10 cellular contexts compared by ENCODE assay signal in genomic region chr22:28909375-28909774, GRCh38. TPM values are rescaled to one million over a fixed set of nuclear protein-coding genes. Genes with fewer than 3 reads are reported as not detected.
A peak's percentile ranks its signal among the peaks of the same experiment; 100 is the strongest.
DNase-seq lines count a peak whose midpoint lies in the region; ATAC-seq lines count a peak whose summit lies in the region.
"Had no signal": no experiment of that assay in that cellular context is flagged by ENCODE, and none has a peak within 500 bp of the region (broad histone marks: within the 10 kb centered on the region; RNA-seq: fewer than 3 reads in every experiment).

No MANE protein-coding gene starts in this region.

- CTCF ChIA-PET in activated CD4-positive, alpha-beta T cell treated with anti-CD3 and anti-CD28 coated beads for 36 hours (lab: Charles Lee): interaction anchor here (0.6 kb wide), 1 partner anchor 70 kb away, joined by 3 read pairs; no protein-coding TSS in a partner anchor

- H3K36me3 Mint-ChIP-seq in activated CD4-positive, alpha-beta T cell treated with anti-CD3 and anti-CD28 coated beads for 36 hours (ENCODE audit: low read depth): peaks cover 4% of the 10 kb centered on the region
- H3K36me3 Mint-ChIP-seq in activated T-cell treated with anti-CD3 and anti-CD28 coated beads, Interleukin-2, amount 50 U/mL, for 24 hours (ENCODE audit: low read depth): peaks cover 2% of the 10 kb centered on the region
- H3K36me3 Mint-ChIP-seq in stimulated activated effector memory CD8-positive, alpha-beta T cell treated with anti-CD3 and anti-CD28 coated beads, Interleukin-12 subunit alpha, Interleukin-12 subunit beta, amount 100 ng/mL, for 72 hours: peaks cover 7% of the 10 kb centered on the region

- intact Hi-C loops in activated CD4-positive, alpha-beta T cell treated with anti-CD3 and anti-CD28 coated beads for 36 hours (cut with DNase I, micrococcal nuclease): loop anchor here (1.0 to 10.0 kb wide), 9 partner anchors 26 to 294 kb away; partner anchors contain the start of genes CCDC117 (in 1 of the 2) and ZNRF3 (in 1 of the 2)

- H3K4me3 Mint-ChIP-seq in activated CD4-positive, alpha-beta T cell treated with anti-CD3 and anti-CD28 coated beads for 36 hours: no peak overlapping the region
- no peak overlapping the region for H3K4me3 Mint-ChIP-seq in activated T-cell treated with anti-CD3 and anti-CD28 coated beads, Interleukin-2, amount 50 U/mL, for 24 hours
- no peak overlapping the region for H3K4me3 Mint-ChIP-seq in stimulated activated effector memory CD8-positive, alpha-beta T cell treated with anti-CD3 and anti-CD28 coated beads, Interleukin-12 subunit alpha, Interleukin-12 subunit beta, amount 100 ng/mL, for 72 hours

- peak overlapping the region; percentile 18 for H3K27ac Mint-ChIP-seq in activated CD4-positive, alpha-beta T cell treated with anti-CD3 and anti-CD28 coated beads for 36 hours
- peak overlapping the region; percentile 92 for H3K27ac Mint-ChIP-seq in activated T-cell treated with anti-CD3 and anti-CD28 coated beads, Interleukin-2, amount 50 U/mL, for 24 hours
- H3K27ac Mint-ChIP-seq in stimulated activated effector memory CD8-positive, alpha-beta T cell treated with anti-CD3 and anti-CD28 coated beads, Interleukin-12 subunit alpha, Interleukin-12 subunit beta, amount 100 ng/mL, for 72 hours: peak overlapping the region; percentile 3

- peaks cover 32% of the 10 kb centered on the region for H3K27me3 Mint-ChIP-seq in activated CD4-positive, alpha-beta T cell treated with anti-CD3 and anti-CD28 coated beads for 36 hours
- H3K27me3 Mint-ChIP-seq in activated T-cell treated with anti-CD3 and anti-CD28 coated beads, Interleukin-2, amount 50 U/mL, for 24 hours: peaks cover 47% of the 10 kb centered on the region

- H3K4me1 Mint-ChIP-seq in activated CD4-positive, alpha-beta T cell treated with anti-CD3 and anti-CD28 coated beads for 36 hours: peaks cover 44% of the 10 kb centered on the region
- H3K4me1 Mint-ChIP-seq in activated T-cell treated with anti-CD3 and anti-CD28 coated beads, Interleukin-2, amount 50 U/mL, for 24 hours (ENCODE audit: low read depth): peaks cover 41% of the 10 kb centered on the region
- peaks cover 17% of the 10 kb centered on the region for H3K4me1 Mint-ChIP-seq in stimulated activated effector memory CD8-positive, alpha-beta T cell treated with anti-CD3 and anti-CD28 coated beads, Interleukin-12 subunit alpha, Interleukin-12 subunit beta, amount 100 ng/mL, for 72 hours

- ATAC-seq in activated CD4-positive, alpha-beta T cell treated with anti-CD3 and anti-CD28 coated beads for 36 hours: peak; percentile 71
- peak; percentile 85 for ATAC-seq in stimulated activated effector memory CD8-positive, alpha-beta T cell treated with anti-CD3 and anti-CD28 coated beads, Interleukin-12 subunit alpha, Interleukin-12 subunit beta, amount 100 ng/mL, for 72 hours
- ATAC-seq in HG02970 (IDR thresholded peaks at IDR 0.05; ENCODE audit: low FRiP score, unreplicated experiment): no peak

- peak; percentile 91 for DNase-seq in activated CD4-positive, alpha-beta T cell treated with anti-CD3 and anti-CD28 coated beads for 36 hours
- DNase-seq in activated CD4-positive, alpha-beta T cell treated with anti-CD3 and anti-CD28 coated beads, Interleukin-2, amount 50 U/mL, for 1 hour: no peak
- peak; percentile 80 for DNase-seq in activated T-cell treated with anti-CD3 and anti-CD28 coated beads, Interleukin-2, amount 50 U/mL, for 24 hours
- DNase-seq in kidney glomerular epithelial cell (lab: John Stamatoyannopoulos, UW): peak; percentile 51
- DNase-seq in stimulated activated effector memory CD8-positive, alpha-beta T cell treated with anti-CD3 and anti-CD28 coated beads, Interleukin-12 subunit alpha, Interleukin-12 subunit beta, amount 100 ng/mL, for 72 hours (ENCODE audit: low spot score in 2 of 2): peak; percentile 25 to 77
- DNase-seq in COLO829 (ENCODE audit: low spot score): no peak
- no peak for DNase-seq in NCI-H446 (lab: John Stamatoyannopoulos, UW)
- DNase-seq: colonic mucosa, NCI-H774 had no signal

- POLR2A ChIA-PET in activated CD4-positive, alpha-beta T cell treated with anti-CD3 and anti-CD28 coated beads for 36 hours (lab: Charles Lee): interaction anchor here (0.6 to 1.2 kb wide), 2 partner anchors 67 to 96 kb away, joined by 3 to 4 read pairs; no protein-coding TSS in a partner anchor

- no peaks in the 10 kb centered on the region for H3K9me3 Mint-ChIP-seq in activated CD4-positive, alpha-beta T cell treated with anti-CD3 and anti-CD28 coated beads for 36 hours (ENCODE audit: low read depth)
- H3K9me3 Mint-ChIP-seq in activated T-cell treated with anti-CD3 and anti-CD28 coated beads, Interleukin-2, amount 50 U/mL, for 24 hours: peaks cover 3% of the 10 kb centered on the region
- H3K9me3 Mint-ChIP-seq in stimulated activated effector memory CD8-positive, alpha-beta T cell treated with anti-CD3 and anti-CD28 coated beads, Interleukin-12 subunit alpha, Interleukin-12 subunit beta, amount 100 ng/mL, for 72 hours: no peaks in the 10 kb centered on the region

RNA-seq across cellular contexts. Expression of gene ZNRF3, which starts 26.0 kb away (rescaled TPM):
- 1 to 10 TPM; 2.3 TPM for total RNA-seq in activated CD4-positive, alpha-beta T cell treated with anti-CD3 and anti-CD28 coated beads for 36 hours

Comparison
In these comparisons a context has a peak if more than half of its experiments do, and no peak if none do; other contexts are left out.
1. DNase-seq: peak in activated CD4-positive, alpha-beta T cell treated with anti-CD3 and anti-CD28 coated beads for 36 hours (single experiment), activated T-cell treated with anti-CD3 and anti-CD28 coated beads, Interleukin-2, amount 50 U/mL, for 24 hours (single experiment), kidney glomerular epithelial cell (single experiment) and stimulated activated effector memory CD8-positive, alpha-beta T cell treated with anti-CD3 and anti-CD28 coated beads, Interleukin-12 subunit alpha, Interleukin-12 subunit beta, amount 100 ng/mL, for 72 hours (2 of 2); none in activated CD4-positive, alpha-beta T cell treated with anti-CD3 and anti-CD28 coated beads, Interleukin-2, amount 50 U/mL, for 1 hour (single experiment), COLO829 (single experiment) and NCI-H446 (0 of 2).
2. H3K27ac Mint-ChIP-seq: peak in every context shown above with its lines; median percentile 92 in activated T-cell treated with anti-CD3 and anti-CD28 coated beads, Interleukin-2, amount 50 U/mL, for 24 hours; 18 in activated CD4-positive, alpha-beta T cell treated with anti-CD3 and anti-CD28 coated beads for 36 hours; 3 in stimulated activated effector memory CD8-positive, alpha-beta T cell treated with anti-CD3 and anti-CD28 coated beads, Interleukin-12 subunit alpha, Interleukin-12 subunit beta, amount 100 ng/mL, for 72 hours.